Comparison of ENCODE assay signal across 8 cellular contexts in genomic region chr17:35368086-35368824, GRCh38. TPM values are rescaled to one million over a fixed set of nuclear protein-coding genes. Genes with fewer than 3 reads are reported as not detected.
DNase-seq lines count a peak whose midpoint lies in the region; ATAC-seq and TF ChIP-seq lines count a peak whose summit lies in the region.

No MANE protein-coding gene starts in this region.

- H4K91ac ChIP-seq in H9 (ENCODE audit: insufficient read length, low read depth, low read length), result no peak overlapping the region

- H3K4ac ChIP-seq in H9 (ENCODE audit: low read depth, low read length), result no peak overlapping the region

- H3K79me2 ChIP-seq in H9 (ENCODE audit: insufficient read depth, low read length), result no peaks in the 10 kb centered on the region
- H3K79me2 ChIP-seq in MM.1S (ENCODE audit: low read length), result peaks cover 77% of the 10 kb centered on the region

- no peaks in the 10 kb centered on the region for H3K79me1 ChIP-seq in H9 (ENCODE audit: insufficient read depth, low read depth, low read length, poor library complexity, severe bottlenecking)

- H2AK5ac ChIP-seq in H9 (ENCODE audit: insufficient read length, low read length), result no peak overlapping the region

- H3K4me1 Mint-ChIP-seq in H9, result peaks cover 9 to 10% of the 10 kb centered on the region in 2 experiments

- H3K27me3 Mint-ChIP-seq in H9 (ENCODE audit: low read depth), result peaks cover 74% of the 10 kb centered on the region

- H3K23me2 ChIP-seq in H9 (ENCODE audit: insufficient read length, low read depth, low read length, poor library complexity, severe bottlenecking), result peaks cover under 1% of the 10 kb centered on the region

- no peak overlapping the region for H3K56ac ChIP-seq in H9 (ENCODE audit: insufficient read length, low read depth, low read length)

- ATAC-seq in GM18867 (IDR thresholded peaks at IDR 0.05; ENCODE audit: unreplicated experiment), result peak; percentile 94
- ATAC-seq in esophagus mucosa, result peak; percentile 76

- H3K9me2 ChIP-seq in MM.1S (replicated peaks; ENCODE audit: insufficient read depth, low read length), result no peaks in the 10 kb centered on the region

- no peak overlapping the region for H4K8ac ChIP-seq in H9 (replicated peaks; ENCODE audit: insufficient read length, low read depth, low read length)

- H4K5ac ChIP-seq in H9 (ENCODE audit: insufficient read length, low read depth, low read length), result no peak overlapping the region

- H3K4me2 ChIP-seq in H9 (ENCODE audit: insufficient read depth, insufficient read length, low read length), result no peak overlapping the region
- peak overlapping the region; percentile 83 for H3K4me2 ChIP-seq in MM.1S (ENCODE audit: low read depth, low read length)

- no peak overlapping the region for H3K18ac ChIP-seq in H9 (ENCODE audit: insufficient read length, low read depth, low read length)

- no peaks in the 10 kb centered on the region; a peak in 1 of 7 replicates for H3K36me3 Mint-ChIP-seq in H9 (ENCODE audit: insufficient read depth in 1 of 3, low read depth in 3 of 3)

- peak; percentile 43 for DNase-seq in H9
- DNase-seq in MM.1S, result peak; percentile 91
- DNase-seq in stimulated activated CD4-positive, alpha-beta T cell treated with anti-CD3 and anti-CD28 coated beads, Interleukin-4, amount 100 ng/mL, for 24 hours, result no peak
- no peak for DNase-seq in OCI-M2 (lab: John Stamatoyannopoulos, UW; ENCODE audit: unreplicated experiment)
- DNase-seq in effector memory CD4-positive, alpha-beta T cell, result no peak
- DNase-seq in D341Med (ENCODE audit: low spot score), result no peak

- H4K20me1 ChIP-seq in H9 (ENCODE audit: control insufficient read depth, insufficient read depth, insufficient read length) (no peaks in the 10 kb centered on the region), MM.1S (ENCODE audit: insufficient read depth, low read length) (no peaks in the 10 kb centered on the region)

- TF ChIP-seq CTCF in H9 (conservative IDR thresholded peaks at IDR 0.05), result no peak
- no peak for TF ChIP-seq CTCF in MM.1S (IDR thresholded peaks at IDR 0.05; ENCODE audit: low read length)

- H3K36me3 ChIP-seq in MM.1S (replicated peaks; ENCODE audit: insufficient read depth, low read length), result no peaks in the 10 kb centered on the region
- peaks cover 5% of the 10 kb centered on the region for H3K36me3 ChIP-seq in effector memory CD4-positive, alpha-beta T cell (ENCODE audit: control insufficient read depth, insufficient read depth, low read length)

- no peak overlapping the region for H2BK12ac ChIP-seq in H9 (ENCODE audit: insufficient read length, low read depth, low read length)

- H3K9me3 ChIP-seq in H9 (ENCODE audit: control insufficient read depth, low read depth, low read length) (no peaks in the 10 kb centered on the region), MM.1S (replicated peaks; ENCODE audit: insufficient read depth, low read length) (no peaks in the 10 kb centered on the region)
- H3K9me3 ChIP-seq in effector memory CD4-positive, alpha-beta T cell (ENCODE audit: control insufficient read depth, low read length), result no peaks in the 10 kb centered on the region

- no peak overlapping the region for H3K23ac ChIP-seq in H9 (ENCODE audit: insufficient read length, low read depth, low read length)

- H2BK20ac ChIP-seq in H9 (ENCODE audit: low read depth, low read length, poor library complexity, severe bottlenecking), result no peak overlapping the region

- H3K27ac ChIP-seq in H9 (ENCODE audit: insufficient read length, low read depth, low read length) (no peak overlapping the region), MM.1S (ENCODE audit: low read length) (peak overlapping the region; percentile 87)
- no peak overlapping the region for H3K27ac ChIP-seq in effector memory CD4-positive, alpha-beta T cell (ENCODE audit: insufficient read depth, low read length, poor library complexity, severe bottlenecking)

- no CpG with 5 or more reads among the region's 4 CpGs for WGBS in H9 (ENCODE audit: extremely low coverage, insufficient read length, low lambda C conversion rate)

- peaks cover 15% of the 10 kb centered on the region; the same call in 1 of the 2 replicates for H3K27me3 ChIP-seq in H9 (ENCODE audit: insufficient read depth, low read length)
- no peaks in the 10 kb centered on the region for H3K27me3 ChIP-seq in MM.1S (replicated peaks; ENCODE audit: insufficient read depth, low read length)
- no peaks in the 10 kb centered on the region for H3K27me3 ChIP-seq in effector memory CD4-positive, alpha-beta T cell (replicated peaks; ENCODE audit: control insufficient read depth, insufficient read depth, low read length, poor library complexity, severe bottlenecking)

- peak overlapping the region; percentile 56 for H3K4me3 ChIP-seq in MM.1S (ENCODE audit: low read length)
- no peak overlapping the region for H3K4me3 ChIP-seq in effector memory CD4-positive, alpha-beta T cell (ENCODE audit: insufficient read depth, low read depth, low read length, poor library complexity, severe bottlenecking)

- no peak overlapping the region for H2BK15ac ChIP-seq in H9 (ENCODE audit: low read depth, low read length)

- no peak overlapping the region for H3K4me3 Mint-ChIP-seq in H9

- H2AFZ ChIP-seq in H9 (ENCODE audit: low read length), result no peak overlapping the region
- peak overlapping the region; percentile 31 for H2AFZ ChIP-seq in MM.1S (ENCODE audit: low read length)

- peaks cover 7% of the 10 kb centered on the region; the same call in 1 of the 2 replicates for H3K4me1 ChIP-seq in H9 (ENCODE audit: insufficient read depth, low read length)
- peaks cover 38% of the 10 kb centered on the region for H3K4me1 ChIP-seq in MM.1S (ENCODE audit: low read length)
- H3K4me1 ChIP-seq in effector memory CD4-positive, alpha-beta T cell (ENCODE audit: control insufficient read depth, insufficient read depth, low read length, poor library complexity, severe bottlenecking), result peaks cover 4% of the 10 kb centered on the region

- no peak overlapping the region for H2BK120ac ChIP-seq in H9 (ENCODE audit: low read depth, low read length, poor library complexity, severe bottlenecking)

- no peak overlapping the region for H3T11ph ChIP-seq in H9 (ENCODE audit: low read length)

- peaks cover 38% of the 10 kb centered on the region for H3F3A ChIP-seq in MM.1S (ENCODE audit: insufficient read depth, low read length)

- no peak overlapping the region for H3K14ac ChIP-seq in H9 (ENCODE audit: insufficient read depth, low read length)

- H2BK5ac ChIP-seq in H9 (ENCODE audit: insufficient read length, low read length), result no peak overlapping the region

- no peak overlapping the region for H3K27ac Mint-ChIP-seq in H9

- peaks cover 3 to 9% of the 10 kb centered on the region in 2 experiments; a peak in 4 of 5 replicates for H3K9me3 Mint-ChIP-seq in H9

- H3K9ac ChIP-seq in H9 (ENCODE audit: extremely low read depth, insufficient read length, low read length) (no peak overlapping the region), MM.1S (ENCODE audit: low read length) (peak overlapping the region; percentile 33; the same call in 1 of the 2 replicates)

RNA-seq across cellular contexts. Expression of gene SLFN11, which starts 5.2 kb away (rescaled TPM):
- 0.55 and 0.90 TPM in 2 replicates for total RNA-seq in H9 (2021)
- total RNA-seq in esophagus mucosa, result 6.6 TPM

Comparison
In these comparisons a context has a peak if more than half of its experiments do, and no peak if none do; other contexts are left out.
1. DNase-seq: peak in H9 (single experiment) and MM.1S (single experiment); none in stimulated activated CD4-positive, alpha-beta T cell treated with anti-CD3 and anti-CD28 coated beads, Interleukin-4, amount 100 ng/mL, for 24 hours (single experiment), OCI-M2 (single experiment), effector memory CD4-positive, alpha-beta T cell (0 of 3) and D341Med (single experiment).